In the genomic region with DNA sequence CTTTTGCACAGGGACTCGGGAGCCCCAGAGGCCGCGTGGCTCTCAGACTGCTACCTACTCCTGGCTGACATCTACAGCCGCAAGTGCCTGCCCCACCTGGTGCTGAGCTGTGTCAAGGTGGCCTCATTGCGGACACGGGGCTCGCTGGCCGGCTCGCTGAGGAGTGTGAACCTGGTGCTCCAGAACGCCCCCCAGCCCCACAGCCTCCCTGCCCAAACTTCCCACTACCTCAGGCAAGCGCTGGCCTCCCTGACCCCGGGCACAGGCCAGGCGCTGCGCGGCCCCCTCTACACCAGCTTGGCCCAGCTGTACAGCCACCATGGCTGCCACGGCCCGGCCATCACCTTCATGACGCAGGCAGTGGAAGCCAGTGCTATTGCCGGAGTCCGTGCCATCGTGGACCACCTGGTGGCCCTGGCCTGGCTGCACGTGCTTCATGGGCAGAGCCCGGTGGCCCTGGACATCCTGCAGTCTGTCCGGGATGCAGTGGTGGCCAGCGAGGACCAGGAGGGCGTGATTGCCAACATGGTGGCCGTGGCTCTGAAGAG, we compare ENCODE assay signal across 1 cellular context.
TF ChIP-seq lines count a peak whose summit lies in the region.

No MANE protein-coding gene starts in this region.

TF ChIP-seq in A549, 52 proteins besides CTCF, POLR2A, EP300 and RAD21 (continued from another document):
- TF ChIP-seq PBX3 (IDR thresholded peaks at IDR 0.05) (no peak), RCOR1 (IDR thresholded peaks at IDR 0.05; ENCODE audit: low read depth, low read length) (no peak), RARB (CRISPR knock-in tag; IDR thresholded peaks at IDR 0.05) (no peak), RFX5 (IDR thresholded peaks at IDR 0.05) (no peak), MAFK (IDR thresholded peaks at IDR 0.05; ENCODE audit: partially characterized antibody) (no peak), KDM5A (IDR thresholded peaks at IDR 0.05) (no peak), HEYL (CRISPR knock-in tag; IDR thresholded peaks at IDR 0.05) (no peak), ZSCAN20 (CRISPR knock-in tag; IDR thresholded peaks at IDR 0.05) (no peak), JUN (IDR thresholded peaks at IDR 0.05) (no peak), MAX (IDR thresholded peaks at IDR 0.05) (no peak), MYC (IDR thresholded peaks at IDR 0.05; ENCODE audit: borderline replicate concordance, low read length) (no peak)
